In genomic region chr11:43376594-43376993, GRCh38 we compare ENCODE assay signal across 14 cellular contexts. TPM values are rescaled to one million over a fixed set of nuclear protein-coding genes. Genes with fewer than 3 reads are reported as not detected.
DNase-seq lines count a peak whose midpoint lies in the region; ATAC-seq, FAIRE-seq and TF ChIP-seq lines count a peak whose summit lies in the region.
"Had no signal": no experiment of that assay in that cellular context is flagged by ENCODE, and none has a peak within 500 bp of the region (broad histone marks: within the 10 kb centered on the region; RNA-seq: fewer than 3 reads in every experiment).

No MANE protein-coding gene starts in this region.

- H3K9me2 ChIP-seq in hepatocyte (replicated peaks; ENCODE audit: insufficient read depth) = no peaks in the 10 kb centered on the region

- H3K27ac ChIP-seq in ACC112 (ENCODE audit: low read depth, low read length) (peak overlapping the region; percentile 87), astrocyte (ENCODE audit: low read depth, low read length) (peak overlapping the region; percentile 29), hepatocyte (peak overlapping the region; percentile 28)
- H3K27ac ChIP-seq: adrenal gland, parathyroid adenoma had no signal

- H3K27me3 Mint-ChIP-seq in astrocyte (ENCODE audit: low read depth, unreplicated experiment) (no peaks in the 10 kb centered on the region), mesothelial cell of epicardium (ENCODE audit: low read depth) (no peaks in the 10 kb centered on the region)

- no peak overlapping the region for H3K27ac Mint-ChIP-seq in astrocyte (ENCODE audit: unreplicated experiment)
- H3K27ac Mint-ChIP-seq in mesothelial cell of epicardium = no peak overlapping the region
- H3K27ac Mint-ChIP-seq: endodermal cell had no signal

- H3K4me1 ChIP-seq in ACC112 (ENCODE audit: control insufficient read depth, insufficient read depth, low read length, unreplicated experiment) (peaks cover 11% of the 10 kb centered on the region), astrocyte (ENCODE audit: insufficient read depth, low read length) (peaks cover 5% of the 10 kb centered on the region), hepatocyte (ENCODE audit: insufficient read depth) (no peaks in the 10 kb centered on the region)
- H3K4me1 ChIP-seq: parathyroid adenoma had no signal

- no peak overlapping the region for H3K4me3 Mint-ChIP-seq in astrocyte (ENCODE audit: unreplicated experiment)
- H3K4me3 Mint-ChIP-seq in mesothelial cell of epicardium = no peak overlapping the region
- H3K4me3 Mint-ChIP-seq: endodermal cell had no signal

- H3K9me3 ChIP-seq in astrocyte (ENCODE audit: insufficient read depth, low read depth, low read length) (no peaks in the 10 kb centered on the region), hepatocyte (ENCODE audit: low read depth) (no peaks in the 10 kb centered on the region)
- H3K9me3 ChIP-seq: adrenal gland had no signal

- whole genome bisulfite sequencing in hepatocyte (ENCODE audit: low lambda C conversion rate, missing lambda C conversion rate) = 65% methylated on average over 2 of the region's 2 CpGs

- DNase-seq in HCEC 1CT = peak; percentile 93
- peak; percentile 47 for DNase-seq in astrocyte (ENCODE audit: low read depth)
- peak; percentile 32 for DNase-seq in hepatocyte (ENCODE audit: low spot score)
- DNase-seq in mesothelial cell of epicardium (ENCODE audit: low spot score in 2 of 2, unreplicated experiment in 2 of 2) = no peak
- DNase-seq in T-helper 9 cell = no peak
- DNase-seq: adrenal gland, endodermal cell, H7, NCI-H69, SW 1271 had no signal

- H3K9me3 Mint-ChIP-seq in astrocyte (ENCODE audit: unreplicated experiment) = no peaks in the 10 kb centered on the region
- no peaks in the 10 kb centered on the region for H3K9me3 Mint-ChIP-seq in mesothelial cell of epicardium
- H3K9me3 Mint-ChIP-seq: endodermal cell had no signal

- H2AFZ ChIP-seq in ACC112 (ENCODE audit: low read length, unreplicated experiment) (peak overlapping the region; percentile 24), astrocyte (ENCODE audit: low read depth, low read length) (no peak overlapping the region), hepatocyte (no peak overlapping the region)
- H2AFZ ChIP-seq: parathyroid adenoma had no signal

- H3K4me3 ChIP-seq in ACC112 (ENCODE audit: low read depth, low read length) (peak overlapping the region; percentile 61; the same call in 1 of the 2 replicates), astrocyte (ENCODE audit: insufficient read depth, low read depth, low read length) (no peak overlapping the region), hepatocyte (no peak overlapping the region)
- H3K4me3 ChIP-seq: adrenal gland had no signal

- no peak overlapping the region for H3K9ac ChIP-seq in astrocyte (ENCODE audit: low read length)
- H3K9ac ChIP-seq: parathyroid adenoma had no signal

- no peak for ATAC-seq in GM19463 (IDR thresholded peaks at IDR 0.05; ENCODE audit: unreplicated experiment)
- ATAC-seq in HG02973 (IDR thresholded peaks at IDR 0.05; ENCODE audit: unreplicated experiment) = no peak

- H3K79me2 ChIP-seq in ACC112 (ENCODE audit: control insufficient read depth, insufficient read depth, low read length, unreplicated experiment) = peaks cover 46% of the 10 kb centered on the region
- peaks cover 62% of the 10 kb centered on the region for H3K79me2 ChIP-seq in astrocyte (ENCODE audit: insufficient read depth, low read length)
- peaks cover 78% of the 10 kb centered on the region for H3K79me2 ChIP-seq in hepatocyte
- H3K79me2 ChIP-seq: parathyroid adenoma had no signal

- H4K20me1 ChIP-seq in astrocyte (ENCODE audit: insufficient read depth, low read length) (peaks cover 17% of the 10 kb centered on the region), hepatocyte (ENCODE audit: insufficient read depth, poor library complexity, severe bottlenecking) (peaks cover 25% of the 10 kb centered on the region)

- H3K36me3 Mint-ChIP-seq in astrocyte (ENCODE audit: low read depth, unreplicated experiment) (peaks cover 3% of the 10 kb centered on the region), mesothelial cell of epicardium (peaks cover 4% of the 10 kb centered on the region)

- H3K36me3 ChIP-seq in ACC112 (ENCODE audit: insufficient read depth, low read length) = no peaks in the 10 kb centered on the region
- H3K36me3 ChIP-seq in astrocyte (ENCODE audit: insufficient read depth, low read length) = no peaks in the 10 kb centered on the region
- H3K36me3 ChIP-seq in hepatocyte (replicated peaks; ENCODE audit: insufficient read depth, low read depth) = no peaks in the 10 kb centered on the region
- H3K36me3 ChIP-seq: adrenal gland had no signal

- TF ChIP-seq CTCF in astrocyte (IDR thresholded peaks at IDR 0.05; ENCODE audit: insufficient read depth, low read depth, low read length) (no peak), hepatocyte (IDR thresholded peaks at IDR 0.05; ENCODE audit: poor library complexity) (no peak), mesothelial cell of epicardium (IDR thresholded peaks at IDR 0.05; ENCODE audit: unreplicated experiment) (no peak)

- peak overlapping the region; percentile 20 for H3K4me2 ChIP-seq in astrocyte (ENCODE audit: low read length)
- H3K4me2 ChIP-seq in hepatocyte = no peak overlapping the region

- H3K4me1 Mint-ChIP-seq in astrocyte (ENCODE audit: low read depth, unreplicated experiment) = peaks cover 6% of the 10 kb centered on the region
- no peaks in the 10 kb centered on the region for H3K4me1 Mint-ChIP-seq in mesothelial cell of epicardium
- H3K4me1 Mint-ChIP-seq: endodermal cell had no signal

- peak; percentile 20 for FAIRE-seq in astrocyte (lab: Jason Lieb, UNC)

- H3K27me3 ChIP-seq in ACC112 (ENCODE audit: insufficient read depth, low read length) (no peaks in the 10 kb centered on the region), astrocyte (ENCODE audit: insufficient read depth, low read length) (no peaks in the 10 kb centered on the region), hepatocyte (no peaks in the 10 kb centered on the region)
- H3K27me3 ChIP-seq: adrenal gland had no signal

RNA-seq across cellular contexts. Expression of gene TTC17, which starts 17.9 kb away (rescaled TPM):
- total RNA-seq in astrocyte (56.7 and 74.6 TPM in 2 replicates), hepatocyte (90.9 and 101 TPM in 2 replicates), mesothelial cell of epicardium (135 to 147 TPM (median 143 TPM) in 3 replicates)
- polyA plus RNA-seq in hepatocyte = 39.4 and 44.5 TPM in 2 replicates

Comparison
In these comparisons a context has a peak if more than half of its experiments do, and no peak if none do; other contexts are left out.
1. H3K27ac ChIP-seq: peak in every context shown above with its lines; median percentile 87 in ACC112; 29 in astrocyte; 28 in hepatocyte.
2. DNase-seq: peak in HCEC 1CT (single experiment), astrocyte (single experiment) and hepatocyte (single experiment); none in mesothelial cell of epicardium (0 of 2) and T-helper 9 cell (single experiment).